ENCODE assay signal across 28 cellular contexts in the genomic region with DNA sequence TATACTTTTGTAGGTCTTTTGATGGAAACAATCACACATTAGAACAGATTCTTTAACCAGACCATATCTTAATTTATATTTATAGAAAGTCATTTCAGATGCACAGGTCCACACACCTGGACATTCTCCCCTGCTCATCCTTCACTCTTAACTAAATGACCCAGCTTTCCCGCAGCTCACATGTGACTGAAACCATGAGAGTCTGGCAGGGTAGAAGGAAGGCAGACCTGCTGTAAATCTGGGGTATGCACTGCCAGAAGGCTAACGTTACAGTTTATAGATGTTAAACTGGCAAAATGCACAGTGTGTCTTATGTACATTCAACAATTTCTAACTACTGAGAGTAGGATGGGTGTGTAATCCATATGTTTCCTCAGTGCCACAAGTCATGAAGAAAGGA.
"Had no signal": no experiment of that assay in that cellular context is flagged by ENCODE, and none has a peak within 500 bp of the region (broad histone marks: within the 10 kb centered on the region; RNA-seq: fewer than 3 reads in every experiment).

No MANE protein-coding gene starts in this region.

- H3K4me3 ChIP-seq: ascending aorta, cardiac muscle cell had no signal

- H3K36me3 ChIP-seq: ascending aorta, cardiac muscle cell, WERI-Rb-1 had no signal

- H3K9me3 ChIP-seq: ascending aorta had no signal

- H3K27me3 ChIP-seq: ascending aorta, cardiac muscle cell had no signal

- H3K4me1 ChIP-seq: ascending aorta had no signal

- DNase-seq: activated CD4-positive, alpha-beta memory T cell treated with anti-CD3 and anti-CD28 coated beads, Interleukin-2, amount 10 ng/mL, durations not matched to agents 7 days and 5 days; activated CD4-positive, alpha-beta T cell treated with anti-CD3 and anti-CD28 coated beads for 1 hour; activated CD4-positive, alpha-beta T cell treated with anti-CD3 and anti-CD28 coated beads for 36 hours; activated CD4-positive, alpha-beta T cell treated with anti-CD3 and anti-CD28 coated beads for 48 hours; activated CD4-positive, alpha-beta T cell treated with anti-CD3 and anti-CD28 coated beads, Interleukin-2, amount 10 ng/mL, durations not matched to agents 7 days and 5 days; activated CD4-positive, alpha-beta T cell treated with anti-CD3 and anti-CD28 coated beads, Interleukin-2, amount 50 U/mL, for 48 hours; activated CD4-positive, CD25-positive, alpha-beta regulatory T cell; activated CD8-positive, alpha-beta memory T cell treated with anti-CD3 and anti-CD28 coated beads for 24 hours; activated CD8-positive, alpha-beta memory T cell treated with anti-CD3 and anti-CD28 coated beads, Interleukin-2, amount 10 ng/mL, durations not matched to agents 7 days and 5 days; activated CD8-positive, alpha-beta memory T cell treated with anti-CD3 and anti-CD28 coated beads, Interleukin-2, amount 50 U/mL, for 48 hours; activated CD8-positive, alpha-beta T cell treated with anti-CD3 and anti-CD28 coated beads, Interleukin-2, amount 10 ng/mL, durations not matched to agents 7 days and 5 days; activated effector memory CD4-positive, alpha-beta T cell treated with Interleukin-2 at 50 U/mL for 16 hours; activated gamma-delta T cell; activated naive CD4-positive, alpha-beta T cell treated with anti-CD3 and anti-CD28 coated beads, Interleukin-2, amount 10 ng/mL, durations not matched to agents 7 days and 5 days; activated naive CD4-positive, alpha-beta T cell treated with Interleukin-2 at 50 U/mL for 16 hours; activated naive CD8-positive, alpha-beta T cell treated with anti-CD3 and anti-CD28 coated beads, Interleukin-2, amount 10 ng/mL, durations not matched to agents 7 days and 5 days; activated naive CD8-positive, alpha-beta T cell treated with anti-CD3 and anti-CD28 coated beads, Interleukin-2, amount 50 U/mL, for 24 hours; activated T-cell treated with anti-CD3 and anti-CD28 coated beads, Interleukin-2, amount 50 U/mL, for 24 hours; activated T-cell treated with anti-CD3 and anti-CD28 coated beads, Interleukin-2, amount 50 U/mL, for 48 hours; amygdala; anterior cingulate cortex; caudate nucleus; cerebellar nuclear complex; T-helper 2 cell; T-helper 9 cell; WERI-Rb-1 had no signal

- H3K27ac ChIP-seq: ascending aorta, cardiac muscle cell, WERI-Rb-1 had no signal
